8 cellular contexts compared by ENCODE assay signal in genomic region chr12:62259311-62259992, GRCh38. TPM values are rescaled to one million over a fixed set of nuclear protein-coding genes. Genes with fewer than 3 reads are reported as not detected.
DNase-seq lines count a peak whose midpoint lies in the region; ATAC-seq and TF ChIP-seq lines count a peak whose summit lies in the region.

No MANE protein-coding gene starts in this region.

- no peaks in the 10 kb centered on the region for H3K9me3 Mint-ChIP-seq in MCF 10A (ENCODE audit: unreplicated experiment)

- peaks cover 22% of the 10 kb centered on the region for H3K4me1 ChIP-seq in testis

- H3K36me3 ChIP-seq in testis (ENCODE audit: low read depth, missing control alignments), result no peaks in the 10 kb centered on the region

- DNase-seq in AG04450 (ENCODE audit: low read depth, low spot score) (no peak), NCI-H510A treated with DMSO at 0.1 percent for 48 hours (lab: John Stamatoyannopoulos, UW) (peak; percentile 93), MCF 10A (ENCODE audit: unreplicated experiment) (no peak), left kidney (ENCODE audit: low read depth, low spot score) (peak; percentile 61), testis (no peak)
- no peak for DNase-seq in activated CD8-positive, alpha-beta memory T cell treated with anti-CD3 and anti-CD28 coated beads, Interleukin-2, amount 50 U/mL, for 48 hours

- peak overlapping the region; percentile 78 for H3K4me3 Mint-ChIP-seq in MCF 10A (ENCODE audit: unreplicated experiment)

- no peak for TF ChIP-seq POLR2A in testis (IDR thresholded peaks at IDR 0.05)

- peak overlapping the region; percentile 97 for H3K27ac Mint-ChIP-seq in MCF 10A (ENCODE audit: low read depth, unreplicated experiment)

- CTCF ChIA-PET in AG04450 (lab: Charles Lee), result interaction anchor here (0.6 to 2.3 kb wide), 9 partner anchors 8 to 608 kb away, joined by 3 to 15 read pairs (median 4); no protein-coding TSS in a partner anchor
- CTCF ChIA-PET in MCF 10A (lab: Yijun Ruan, JAX), result interaction anchor here (0.6 to 2.0 kb wide), 6 partner anchors 8 to 93 kb away, joined by 3 to 7 read pairs (median 4); no protein-coding TSS in a partner anchor

- TF ChIP-seq CTCF in AG04450 (IDR thresholded peaks at IDR 0.05; ENCODE audit: low read depth, low read length) (no peak), MCF 10A (IDR thresholded peaks at IDR 0.05; ENCODE audit: unreplicated experiment) (no peak), testis (IDR thresholded peaks at IDR 0.05) (no peak)

- peaks cover 34% of the 10 kb centered on the region for H3K4me1 Mint-ChIP-seq in MCF 10A (ENCODE audit: insufficient read depth, unreplicated experiment)

- intact Hi-C loops in MCF 10A (cut with micrococcal nuclease), result no loop called here
- intact Hi-C loops in testis (cut with DNase I; ENCODE audit: low total_unique reads), result no loop called here

- peak overlapping the region; percentile 86 for H3K4me3 ChIP-seq in AG04450 (ENCODE audit: low read depth, low read length)
- peak overlapping the region; percentile 90 to 100 for H3K4me3 ChIP-seq in testis

- POLR2A ChIA-PET in AG04450 (lab: Yijun Ruan, JAX), result interaction anchor here (1.0 to 1.1 kb wide), 2 partner anchors 9 to 91 kb away, joined by 3 to 4 read pairs; no protein-coding TSS in a partner anchor
- POLR2A ChIA-PET in MCF 10A (lab: Yijun Ruan, JAX), result interaction anchor here (0.5 to 5.5 kb wide), 21 partner anchors 8 to 605 kb away, joined by 3 to 34 read pairs (median 5); partner anchors contain the start of gene MON2

- peaks cover 6% of the 10 kb centered on the region for H3K36me3 Mint-ChIP-seq in MCF 10A (ENCODE audit: insufficient read depth, unreplicated experiment)

- H3K9me3 ChIP-seq in AG04450 (ENCODE audit: control insufficient read depth, insufficient read depth, low read length), result peaks cover 2% of the 10 kb centered on the region; the same call in 1 of the 2 replicates
- no peaks in the 10 kb centered on the region for H3K9me3 ChIP-seq in testis

- H3K27me3 ChIP-seq in AG04450 (ENCODE audit: control insufficient read depth, insufficient read depth, low read length) (no peaks in the 10 kb centered on the region), testis (no peaks in the 10 kb centered on the region)

- H3K27ac ChIP-seq in AG04450 (ENCODE audit: low read depth, low read length) (peak overlapping the region; percentile 94), testis (peak overlapping the region; percentile 96 to 98)

- no peaks in the 10 kb centered on the region for H3K27me3 Mint-ChIP-seq in MCF 10A (ENCODE audit: insufficient read depth, unreplicated experiment)

- 0% methylated on average over 20 of the region's 20 CpGs for WGBS in testis, 2 donors

- peak; percentile 19 for ATAC-seq in GM18868 (IDR thresholded peaks at IDR 0.05; ENCODE audit: unreplicated experiment)
- ATAC-seq in HG03097 (IDR thresholded peaks at IDR 0.05; ENCODE audit: low FRiP score, unreplicated experiment), result peak; percentile 8

- BruUV-seq in MCF 10A (replicated peaks; lab: Mats Ljungman, UMichigan), result TSS peak; percentile 88

RNA-seq across cellular contexts. Expression of gene USP15, which starts 0.8 kb away (rescaled TPM):
- polyA plus RNA-seq in AG04450 (2011; rRNA removed) (36.9 and 64.4 TPM in 2 replicates), testis (ENCODE audit: insufficient read depth, low read depth, low replicate concordance) (66.1 TPM)
- 78.2 and 103 TPM in 2 replicates for polyA minus RNA-seq in AG04450 (2011; rRNA and poly(A)+ RNA removed)
- total RNA-seq in MCF 10A (2022) (63.6 and 71.0 TPM in 2 replicates), testis (100 to 1,000 TPM; 128 to 146 TPM)

Comparison
In these comparisons a context has a peak if more than half of its experiments do, and no peak if none do; other contexts are left out.
1. DNase-seq: peak in NCI-H510A treated with DMSO at 0.1 percent for 48 hours (single experiment) and left kidney (single experiment); none in AG04450 (single experiment), MCF 10A (single experiment), testis (single experiment) and activated CD8-positive, alpha-beta memory T cell treated with anti-CD3 and anti-CD28 coated beads, Interleukin-2, amount 50 U/mL, for 48 hours (single experiment).